In the genomic region with DNA sequence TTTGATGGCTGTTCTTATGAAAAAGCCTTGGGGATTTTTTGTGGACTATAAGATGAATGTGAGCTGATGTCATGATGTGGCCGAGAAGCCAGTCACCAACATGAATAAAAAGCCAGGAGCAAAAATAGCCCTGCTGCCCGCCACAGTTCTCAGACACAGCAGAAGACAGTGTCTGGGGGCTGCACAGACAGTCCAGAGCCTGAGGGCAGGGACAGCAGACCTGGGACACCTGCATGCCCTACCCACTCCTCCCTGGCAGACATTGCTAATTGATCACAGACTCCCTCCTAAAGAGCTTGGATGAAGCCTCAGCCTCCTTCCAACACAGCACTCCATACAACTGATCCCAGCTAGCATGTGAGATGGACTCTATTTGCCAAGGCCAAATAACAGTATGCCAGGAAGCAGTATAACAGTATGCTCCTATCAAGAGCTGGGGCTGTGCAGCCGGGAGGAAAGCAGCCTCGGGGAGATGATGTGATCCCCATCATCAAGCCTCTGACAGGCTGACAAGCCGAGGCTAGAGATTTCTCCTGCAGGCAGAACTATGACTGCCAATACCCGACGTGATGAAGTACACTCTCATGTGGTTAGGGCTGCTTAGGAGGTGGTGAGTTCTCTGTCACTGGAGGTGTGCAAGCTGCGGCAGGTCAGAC, we compare ENCODE assay signal across 18 cellular contexts.
DNase-seq lines count a peak whose midpoint lies in the region; ATAC-seq, FAIRE-seq and TF ChIP-seq lines count a peak whose summit lies in the region.
"Had no signal": no experiment of that assay in that cellular context is flagged by ENCODE, and none has a peak within 500 bp of the region (broad histone marks: within the 10 kb centered on the region; RNA-seq: fewer than 3 reads in every experiment).

No MANE protein-coding gene starts in this region.

- CTCF ChIA-PET in activated naive CD4-positive, alpha-beta T cell treated with anti-CD3 and anti-CD28 coated beads, Interleukin-2, amount 10 ng/mL, durations not matched to agents 7 days and 5 days (lab: Charles Lee) = interaction anchor here (0.8 to 1.3 kb wide), 2 partner anchors 55 to 79 kb away, joined by 3 to 6 read pairs; no protein-coding TSS in a partner anchor

- ATAC-seq in GM18861 (IDR thresholded peaks at IDR 0.05; ENCODE audit: unreplicated experiment) = no peak
- ATAC-seq: stimulated activated naive CD8-positive, alpha-beta T cell treated with anti-CD3 and anti-CD28 coated beads, Interleukin-15, amount 100 ng/mL, for 72 hours had no signal

- H2AFZ ChIP-seq in astrocyte (ENCODE audit: low read depth, low read length) = no peak overlapping the region

- TF ChIP-seq CTCF in astrocyte (IDR thresholded peaks at IDR 0.05; ENCODE audit: insufficient read depth, low read depth, low read length) = no peak

- peaks cover 52% of the 10 kb centered on the region for H3K4me1 Mint-ChIP-seq in activated naive CD4-positive, alpha-beta T cell treated with anti-CD3 and anti-CD28 coated beads, Interleukin-2, amount 50 U/mL, for 24 hours
- peaks cover 33% of the 10 kb centered on the region for H3K4me1 Mint-ChIP-seq in activated naive CD4-positive, alpha-beta T cell treated with anti-CD3 and anti-CD28 coated beads, Interleukin-2, amount 10 ng/mL, durations not matched to agents 7 days and 5 days
- H3K4me1 Mint-ChIP-seq in astrocyte (ENCODE audit: low read depth, unreplicated experiment) = peaks cover 49% of the 10 kb centered on the region

- peak overlapping the region; percentile 4 for H3K27ac Mint-ChIP-seq in activated naive CD4-positive, alpha-beta T cell treated with anti-CD3 and anti-CD28 coated beads, Interleukin-2, amount 50 U/mL, for 24 hours
- H3K27ac Mint-ChIP-seq in activated naive CD4-positive, alpha-beta T cell treated with anti-CD3 and anti-CD28 coated beads, Interleukin-2, amount 10 ng/mL, durations not matched to agents 7 days and 5 days = no peak overlapping the region
- H3K27ac Mint-ChIP-seq in astrocyte (ENCODE audit: unreplicated experiment) = no peak overlapping the region

- no peaks in the 10 kb centered on the region for H3K36me3 ChIP-seq in astrocyte (ENCODE audit: insufficient read depth, low read length)

- H3K27me3 Mint-ChIP-seq in activated naive CD4-positive, alpha-beta T cell treated with anti-CD3 and anti-CD28 coated beads, Interleukin-2, amount 50 U/mL, for 24 hours = no peaks in the 10 kb centered on the region
- H3K27me3 Mint-ChIP-seq in activated naive CD4-positive, alpha-beta T cell treated with anti-CD3 and anti-CD28 coated beads, Interleukin-2, amount 10 ng/mL, durations not matched to agents 7 days and 5 days = no peaks in the 10 kb centered on the region
- H3K27me3 Mint-ChIP-seq in astrocyte (ENCODE audit: low read depth, unreplicated experiment) = peaks cover 3% of the 10 kb centered on the region
- H3K27me3 Mint-ChIP-seq: stimulated activated naive CD8-positive, alpha-beta T cell treated with anti-CD3 and anti-CD28 coated beads, Interleukin-15, amount 100 ng/mL, for 72 hours had no signal

- H3K9me3 Mint-ChIP-seq in activated naive CD4-positive, alpha-beta T cell treated with anti-CD3 and anti-CD28 coated beads, Interleukin-2, amount 50 U/mL, for 24 hours = no peaks in the 10 kb centered on the region
- H3K9me3 Mint-ChIP-seq in activated naive CD4-positive, alpha-beta T cell treated with anti-CD3 and anti-CD28 coated beads, Interleukin-2, amount 10 ng/mL, durations not matched to agents 7 days and 5 days = no peaks in the 10 kb centered on the region
- no peaks in the 10 kb centered on the region for H3K9me3 Mint-ChIP-seq in astrocyte (ENCODE audit: unreplicated experiment)
- H3K9me3 Mint-ChIP-seq: stimulated activated naive CD8-positive, alpha-beta T cell treated with anti-CD3 and anti-CD28 coated beads, Interleukin-15, amount 100 ng/mL, for 72 hours had no signal

- no peak overlapping the region for H3K4me3 Mint-ChIP-seq in activated naive CD4-positive, alpha-beta T cell treated with anti-CD3 and anti-CD28 coated beads, Interleukin-2, amount 50 U/mL, for 24 hours
- no peak overlapping the region for H3K4me3 Mint-ChIP-seq in activated naive CD4-positive, alpha-beta T cell treated with anti-CD3 and anti-CD28 coated beads, Interleukin-2, amount 10 ng/mL, durations not matched to agents 7 days and 5 days
- H3K4me3 Mint-ChIP-seq in astrocyte (ENCODE audit: unreplicated experiment) = no peak overlapping the region
- H3K4me3 Mint-ChIP-seq: stimulated activated naive CD8-positive, alpha-beta T cell treated with anti-CD3 and anti-CD28 coated beads, Interleukin-15, amount 100 ng/mL, for 72 hours had no signal

- peaks cover 38% of the 10 kb centered on the region for H3K79me2 ChIP-seq in astrocyte (ENCODE audit: insufficient read depth, low read length)

- peaks cover 81% of the 10 kb centered on the region for H4K20me1 ChIP-seq in astrocyte (ENCODE audit: insufficient read depth, low read length)

- no peak for DNase-seq in activated naive CD4-positive, alpha-beta T cell treated with anti-CD3 and anti-CD28 coated beads, Interleukin-2, amount 10 ng/mL, durations not matched to agents 7 days and 5 days
- no peak for DNase-seq in astrocyte (ENCODE audit: low read depth)
- DNase-seq in globus pallidus (ENCODE audit: low spot score) = peak; percentile 76
- DNase-seq in substantia nigra (lab: John Stamatoyannopoulos, UW) = peak in 16 of 49 donors; percentile 13 to 51 (median 24)
- no peak for DNase-seq in NCI-H226
- no peak for DNase-seq in iPS-NIHi7 (ENCODE audit: extremely low spot score)
- DNase-seq: activated CD4-positive, alpha-beta T cell treated with anti-CD3 and anti-CD28 coated beads, Interleukin-2, amount 50 U/mL, for 4 hours; activated effector memory CD4-positive, alpha-beta T cell treated with Interleukin-2 at 50 U/mL for 16 hours; central memory CD4-positive, alpha-beta T cell; COR-L47; NCI-H2029 treated with DMSO at 0.1 percent for 48 hours; NCI-H774; SIG-M5; stimulated activated naive CD8-positive, alpha-beta T cell treated with anti-CD3 and anti-CD28 coated beads, Interleukin-15, amount 100 ng/mL, for 72 hours; T1000 had no signal

- H3K36me3 Mint-ChIP-seq in activated naive CD4-positive, alpha-beta T cell treated with anti-CD3 and anti-CD28 coated beads, Interleukin-2, amount 50 U/mL, for 24 hours = no peaks in the 10 kb centered on the region
- H3K36me3 Mint-ChIP-seq in activated naive CD4-positive, alpha-beta T cell treated with anti-CD3 and anti-CD28 coated beads, Interleukin-2, amount 10 ng/mL, durations not matched to agents 7 days and 5 days = peaks cover 5% of the 10 kb centered on the region
- H3K36me3 Mint-ChIP-seq in astrocyte (ENCODE audit: low read depth, unreplicated experiment) = peaks cover 9% of the 10 kb centered on the region

- no peaks in the 10 kb centered on the region for H3K9me3 ChIP-seq in astrocyte (ENCODE audit: insufficient read depth, low read depth, low read length)

- H3K4me2 ChIP-seq in astrocyte (ENCODE audit: low read length) = peak overlapping the region; percentile 14

- H3K27me3 ChIP-seq in astrocyte (ENCODE audit: insufficient read depth, low read length) = no peaks in the 10 kb centered on the region

- no peak overlapping the region for H3K9ac ChIP-seq in astrocyte (ENCODE audit: low read length)

- peaks cover 30% of the 10 kb centered on the region for H3K4me1 ChIP-seq in astrocyte (ENCODE audit: insufficient read depth, low read length)

- H3K27ac ChIP-seq in astrocyte (ENCODE audit: low read depth, low read length) (no peak overlapping the region), substantia nigra (ENCODE audit: low read depth, low read length, poor library complexity, severe bottlenecking) (peak overlapping the region; percentile 98)

- no peak overlapping the region for H3K4me3 ChIP-seq in astrocyte (ENCODE audit: insufficient read depth, low read depth, low read length)

- no peak for FAIRE-seq in astrocyte (lab: Jason Lieb, UNC)
- FAIRE-seq: A204.1 had no signal
